8 cellular contexts compared by ENCODE assay signal in genomic region chr18:45910405-45911023, GRCh38. TPM values are rescaled to one million over a fixed set of nuclear protein-coding genes. Genes with fewer than 3 reads are reported as not detected.
DNase-seq lines count a peak whose midpoint lies in the region; ATAC-seq and TF ChIP-seq lines count a peak whose summit lies in the region.

No MANE protein-coding gene starts in this region.

- no peak for TF ChIP-seq POLR2A in GM18505 (IDR thresholded peaks at IDR 0.05; ENCODE audit: borderline replicate concordance, extremely low read depth, insufficient read depth, insufficient read length)

- no peaks in the 10 kb centered on the region for H3K27me3 ChIP-seq in DOHH2 (ENCODE audit: control insufficient read depth, low read length)
- no peaks in the 10 kb centered on the region for H3K27me3 ChIP-seq in H7 (ENCODE audit: control insufficient read depth, insufficient read depth, low read length)

- no peak for ATAC-seq in GM18505 (IDR thresholded peaks at IDR 0.05; ENCODE audit: unreplicated experiment)

- no peaks in the 10 kb centered on the region for H3F3A ChIP-seq in DOHH2 (ENCODE audit: control insufficient read depth, insufficient read depth)

- no peak overlapping the region for H3K4me2 ChIP-seq in DOHH2 (ENCODE audit: low read length)

- peak; percentile 88 for TF ChIP-seq CTCF in DOHH2 (IDR thresholded peaks at IDR 0.05; ENCODE audit: low read depth, low read length, poor library complexity, severe bottlenecking)

- H3K4me3 ChIP-seq in DOHH2 (ENCODE audit: low read length) (no peak overlapping the region), H7 (ENCODE audit: insufficient read depth, low read depth, low read length) (no peak overlapping the region)

- H3K4me1 ChIP-seq in DOHH2 (ENCODE audit: control insufficient read depth, low read length), result no peaks in the 10 kb centered on the region

- H4K20me1 ChIP-seq in DOHH2 (ENCODE audit: control insufficient read depth, insufficient read depth, low read depth, low read length), result no peaks in the 10 kb centered on the region

- no peaks in the 10 kb centered on the region for H3K9me3 ChIP-seq in DOHH2 (ENCODE audit: control insufficient read depth, insufficient read depth, low read length)

- H3K36me3 ChIP-seq in DOHH2 (ENCODE audit: control insufficient read depth, low read length), result peaks cover 40% of the 10 kb centered on the region
- H3K36me3 ChIP-seq in H7 (replicated peaks; ENCODE audit: control insufficient read depth, insufficient read depth, low read length), result peaks cover 10% of the 10 kb centered on the region

- no peak overlapping the region for H3K27ac ChIP-seq in DOHH2 (ENCODE audit: low read depth, low read length)

- H3K9me2 ChIP-seq in DOHH2 (replicated peaks; ENCODE audit: control insufficient read depth, low read length), result no peaks in the 10 kb centered on the region

- DNase-seq in H7, result peak; percentile 81
- DNase-seq in NCI-H2029 treated with DMSO at 0.1 percent for 48 hours (lab: John Stamatoyannopoulos, UW), result peak; percentile 3
- DNase-seq in activated CD4-positive, alpha-beta T cell treated with anti-CD3 and anti-CD28 coated beads for 48 hours, result peak; percentile 78
- peak; percentile 76 for DNase-seq in dermis blood vessel endothelial cell
- peak; percentile 22 for DNase-seq in myocyte (ENCODE audit: low read depth)
- peak; percentile 26 to 29 for DNase-seq in stimulated activated CD8-positive, alpha-beta memory T cell treated with anti-CD3 and anti-CD28 coated beads, Interleukin-7, amount 100 ng/mL, for 4 hours (ENCODE audit: low read depth in 2 of 2)

- no peaks in the 10 kb centered on the region for H3K79me2 ChIP-seq in DOHH2 (ENCODE audit: control insufficient read depth, low read length)

RNA-seq across cellular contexts. Expression of gene EPG5, which starts 56.6 kb away (rescaled TPM):
- 5.2 and 9.8 TPM in 2 replicates for total RNA-seq in H7 (2014; rRNA removed; shearing (Covaris generic))
- total RNA-seq in dermis blood vessel endothelial cell (19.2 and 23.3 TPM in 2 replicates), myocyte (31.8 and 33.3 TPM in 2 replicates)
- polyA plus RNA-seq in myocyte (2012), result 22.3 TPM

Comparison
In these comparisons a context has a peak if more than half of its experiments do, and no peak if none do; other contexts are left out.
1. DNase-seq: peak in every context shown above with its lines; median percentile 81 in H7; 78 in activated CD4-positive, alpha-beta T cell treated with anti-CD3 and anti-CD28 coated beads for 48 hours; 76 in dermis blood vessel endothelial cell; 28 in stimulated activated CD8-positive, alpha-beta memory T cell treated with anti-CD3 and anti-CD28 coated beads, Interleukin-7, amount 100 ng/mL, for 4 hours; 22 in myocyte; 3 in NCI-H2029 treated with DMSO at 0.1 percent for 48 hours.